8 cellular contexts compared by ENCODE assay signal in genomic region chr11:1870326-1870696, GRCh38. TPM values are rescaled to one million over a fixed set of nuclear protein-coding genes. Genes with fewer than 3 reads are reported as not detected.
DNase-seq lines count a peak whose midpoint lies in the region; ATAC-seq and TF ChIP-seq lines count a peak whose summit lies in the region.
"Had no signal": no experiment of that assay in that cellular context is flagged by ENCODE, and none has a peak within 500 bp of the region (broad histone marks: within the 10 kb centered on the region; RNA-seq: fewer than 3 reads in every experiment).

No MANE protein-coding gene starts in this region.

- H3K4me1 Mint-ChIP-seq in activated T-cell treated with anti-CD3 and anti-CD28 coated beads, Interleukin-2, amount 50 U/mL, for 4 hours (ENCODE audit: low read depth): peaks cover 58% of the 10 kb centered on the region
- peaks cover 63 to 74% of the 10 kb centered on the region in 2 donors for H3K4me1 Mint-ChIP-seq in immature natural killer cell

- H3K27me3 ChIP-seq in tibial artery (peaks cover 0 to 45% of the 10 kb centered on the region in 2 donors), smooth muscle cell (ENCODE audit: low read depth) (no peaks in the 10 kb centered on the region)
- H3K27me3 ChIP-seq: hepatocyte had no signal

- TF ChIP-seq CTCF in tibial artery (IDR thresholded peaks at IDR 0.05) (no peak), smooth muscle cell (IDR thresholded peaks at IDR 0.05; ENCODE audit: borderline replicate concordance, insufficient read depth, poor library complexity, severe bottlenecking) (no peak)

- no peaks in the 10 kb centered on the region for H3F3A ChIP-seq in smooth muscle cell (ENCODE audit: low read depth)

- no peaks in the 10 kb centered on the region for H4K20me1 ChIP-seq in smooth muscle cell (ENCODE audit: low read depth)

- H3K4me3 ChIP-seq in tibial artery (peak overlapping the region; percentile 36 to 39), smooth muscle cell (no peak overlapping the region)
- H3K4me3 ChIP-seq: hepatocyte had no signal

- H3K27ac ChIP-seq in tibial artery: peak overlapping the region; percentile 61 to 94
- H3K27ac ChIP-seq in smooth muscle cell (ENCODE audit: low read depth): no peak overlapping the region
- H3K27ac ChIP-seq: hepatocyte had no signal

- ATAC-seq in activated T-cell treated with anti-CD3 and anti-CD28 coated beads, Interleukin-2, amount 50 U/mL, for 4 hours: peak in 1 of 2 donors; percentile 7
- no peak for ATAC-seq in GM18861 (IDR thresholded peaks at IDR 0.05; ENCODE audit: unreplicated experiment)

- peak overlapping the region; percentile 68 for H3K4me3 Mint-ChIP-seq in activated T-cell treated with anti-CD3 and anti-CD28 coated beads, Interleukin-2, amount 50 U/mL, for 4 hours
- H3K4me3 Mint-ChIP-seq in immature natural killer cell: peak overlapping the region; percentile 77 to 89 (median 85)

- no peaks in the 10 kb centered on the region for H3K79me2 ChIP-seq in smooth muscle cell (ENCODE audit: low read depth)
- H3K79me2 ChIP-seq: hepatocyte had no signal

- peak overlapping the region; percentile 74 to 96 (median 92) for H3K27ac Mint-ChIP-seq in immature natural killer cell

- H2AFZ ChIP-seq in smooth muscle cell (ENCODE audit: low read depth): no peak overlapping the region
- H2AFZ ChIP-seq: hepatocyte had no signal

- no peak overlapping the region for H3K9ac ChIP-seq in smooth muscle cell (ENCODE audit: low read depth)

- H3K27me3 Mint-ChIP-seq in activated T-cell treated with anti-CD3 and anti-CD28 coated beads, Interleukin-2, amount 50 U/mL, for 4 hours (ENCODE audit: low read depth): no peaks in the 10 kb centered on the region
- peaks cover 3 to 15% (median 14%) of the 10 kb centered on the region in 3 donors for H3K27me3 Mint-ChIP-seq in immature natural killer cell (ENCODE audit: low read depth in 3 of 3)

- peaks cover 2% of the 10 kb centered on the region for H3K36me3 Mint-ChIP-seq in activated T-cell treated with anti-CD3 and anti-CD28 coated beads, Interleukin-2, amount 50 U/mL, for 4 hours (ENCODE audit: insufficient read depth)
- no peaks in the 10 kb centered on the region for H3K36me3 Mint-ChIP-seq in immature natural killer cell

- DNase-seq in activated T-cell treated with anti-CD3 and anti-CD28 coated beads, Interleukin-2, amount 50 U/mL, for 4 hours: no peak
- no peak for DNase-seq in activated T-cell treated with anti-CD3 and anti-CD28 coated beads, Interleukin-2, amount 50 U/mL, for 1 hour
- no peak for DNase-seq in immature natural killer cell
- DNase-seq in tibial artery: no peak
- DNase-seq in smooth muscle cell (lab: John Stamatoyannopoulos, UW; ENCODE audit: unreplicated experiment): no peak
- DNase-seq: SHP77 treated with DMSO at 0.1 percent for 48 hours had no signal

- no peaks in the 10 kb centered on the region for H3K9me3 Mint-ChIP-seq in activated T-cell treated with anti-CD3 and anti-CD28 coated beads, Interleukin-2, amount 50 U/mL, for 4 hours
- H3K9me3 Mint-ChIP-seq in immature natural killer cell: no peaks in the 10 kb centered on the region

- WGBS in smooth muscle cell (ENCODE audit: low lambda C conversion rate): 94% methylated on average over 12 of the region's 12 CpGs

- H3K36me3 ChIP-seq in tibial artery: no peaks in the 10 kb centered on the region
- H3K36me3 ChIP-seq in smooth muscle cell (ENCODE audit: low read depth): no peaks in the 10 kb centered on the region

- H3K4me1 ChIP-seq in tibial artery: peaks cover 0 to 63% (median 40%) of the 10 kb centered on the region in 4 donors
- no peaks in the 10 kb centered on the region for H3K4me1 ChIP-seq in smooth muscle cell (ENCODE audit: low read depth)

- H3K9me3 ChIP-seq in tibial artery: no peaks in the 10 kb centered on the region
- no peaks in the 10 kb centered on the region for H3K9me3 ChIP-seq in smooth muscle cell (replicated peaks; ENCODE audit: low read depth)

- no peak overlapping the region for H3K4me2 ChIP-seq in smooth muscle cell
- H3K4me2 ChIP-seq: hepatocyte had no signal

- intact Hi-C loops in tibial artery (cut with DNase I; ENCODE audit: low total_unique reads): no loop called here

RNA-seq across cellular contexts. Expression of gene LSP1, which starts 17.4 kb away (rescaled TPM):
- total RNA-seq in activated T-cell treated with anti-CD3 and anti-CD28 coated beads, Interleukin-2, amount 50 U/mL, for 4 hours: 10 to 100 TPM; 34.6 to 71.7 (median 60.6) TPM
- polyA plus RNA-seq in immature natural killer cell: 100 to 1,000 TPM; 437 to 767 (median 593) TPM
- total RNA-seq in smooth muscle cell: 1.7 and 2.1 TPM in 2 replicates
- 8.7 and 13.7 TPM in 2 replicates for polyA plus RNA-seq in smooth muscle cell

RNA-seq across cellular contexts. Expression of gene PRR33, which starts 21.4 kb away (rescaled TPM):
- total RNA-seq in activated T-cell treated with anti-CD3 and anti-CD28 coated beads, Interleukin-2, amount 50 U/mL, for 4 hours: under 1 TPM in 2 of 3 donors, not detected in 1; 0.08 to 0.20 TPM
- polyA plus RNA-seq in immature natural killer cell (under 1 TPM in 1 of 3 donors, not detected in 2; 0.35 TPM), smooth muscle cell (not detected in 2 replicates)
- not detected in 2 replicates for total RNA-seq in smooth muscle cell
- total RNA-seq: hepatocyte had no signal

RNA-seq across cellular contexts. Expression of gene TNNI2, which starts 31.5 kb away (rescaled TPM):
- total RNA-seq in activated T-cell treated with anti-CD3 and anti-CD28 coated beads, Interleukin-2, amount 50 U/mL, for 4 hours: not detected
- 1 to 10 TPM in 1 of 3 donors, under 1 TPM in 1, not detected in 1; 0.54 to 2.0 TPM for polyA plus RNA-seq in immature natural killer cell
- 0.94 TPM in 1 of 2 replicates, not detected in the other for total RNA-seq in smooth muscle cell
- polyA plus RNA-seq in smooth muscle cell: 0.74 and 1.2 TPM in 2 replicates

RNA-seq across cellular contexts. Expression of gene SYT8, which starts 35.5 kb away (rescaled TPM):
- not detected for total RNA-seq in activated T-cell treated with anti-CD3 and anti-CD28 coated beads, Interleukin-2, amount 50 U/mL, for 4 hours
- not detected for polyA plus RNA-seq in immature natural killer cell
- total RNA-seq in smooth muscle cell: 0.13 TPM in 1 of 2 replicates, not detected in the other
- 1.4 and 2.0 TPM in 2 replicates for polyA plus RNA-seq in smooth muscle cell

RNA-seq across cellular contexts. Expression of gene TNNT3, which starts 49.2 kb away (rescaled TPM):
- not detected for total RNA-seq in activated T-cell treated with anti-CD3 and anti-CD28 coated beads, Interleukin-2, amount 50 U/mL, for 4 hours
- not detected for polyA plus RNA-seq in immature natural killer cell
- total RNA-seq in smooth muscle cell: 1.9 TPM in 1 of 2 replicates, not detected in the other
- 0.97 and 4.7 TPM in 2 replicates for polyA plus RNA-seq in smooth muscle cell

Comparison
In these comparisons a context has a peak if more than half of its experiments do, and no peak if none do; other contexts are left out.
1. RNA of gene LSP1, which starts 17.4 kb away (total RNA-seq): 34.6 to 71.7 TPM in activated T-cell treated with anti-CD3 and anti-CD28 coated beads, Interleukin-2, amount 50 U/mL, for 4 hours; 1.7 to 2.1 TPM in smooth muscle cell; every median in the first group is over 10 times any median in the second.